In the genomic region with DNA sequence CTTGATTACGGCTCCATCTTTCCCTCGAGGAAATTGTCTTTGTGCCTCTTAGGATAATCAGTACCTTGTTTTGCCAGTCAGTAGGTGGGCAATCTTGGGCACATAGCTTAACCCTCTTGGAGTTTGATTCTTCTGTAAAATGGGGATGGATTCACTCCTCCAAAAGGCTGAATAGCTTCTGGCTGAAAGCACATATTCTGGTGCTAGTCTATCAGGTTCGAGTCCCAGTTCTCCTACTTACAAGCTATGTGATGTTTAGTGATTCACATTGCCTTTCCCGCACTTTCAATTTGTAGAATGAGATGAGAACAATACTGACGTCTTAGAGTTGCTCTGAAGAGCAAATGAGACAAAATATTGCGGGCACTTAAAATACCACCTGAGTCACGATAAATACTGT, we compare ENCODE assay signal across 1 cellular context.
TF ChIP-seq lines count a peak whose summit lies in the region.

No MANE protein-coding gene starts in this region.

TF ChIP-seq in IMR-90, 13 proteins besides CTCF, POLR2A, EP300 and RAD21 (continued from another document):
- TF ChIP-seq, protein P1, sequence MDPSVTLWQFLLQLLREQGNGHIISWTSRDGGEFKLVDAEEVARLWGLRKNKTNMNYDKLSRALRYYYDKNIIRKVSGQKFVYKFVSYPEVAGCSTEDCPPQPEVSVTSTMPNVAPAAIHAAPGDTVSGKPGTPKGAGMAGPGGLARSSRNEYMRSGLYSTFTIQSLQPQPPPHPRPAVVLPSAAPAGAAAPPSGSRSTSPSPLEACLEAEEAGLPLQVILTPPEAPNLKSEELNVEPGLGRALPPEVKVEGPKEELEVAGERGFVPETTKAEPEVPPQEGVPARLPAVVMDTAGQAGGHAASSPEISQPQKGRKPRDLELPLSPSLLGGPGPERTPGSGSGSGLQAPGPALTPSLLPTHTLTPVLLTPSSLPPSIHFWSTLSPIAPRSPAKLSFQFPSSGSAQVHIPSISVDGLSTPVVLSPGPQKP (IDR thresholded peaks at IDR 0.05; ENCODE audit: borderline replicate concordance, low read depth, low read length), result no peak
- TF ChIP-seq MXI1 (IDR thresholded peaks at IDR 0.05; ENCODE audit: borderline replicate concordance, low read depth, low read length) (no peak), MAFK (IDR thresholded peaks at IDR 0.05; ENCODE audit: low read depth, low read length) (no peak), BHLHE40 (IDR thresholded peaks at IDR 0.05; ENCODE audit: low read depth, low read length) (no peak)
- TF ChIP-seq, protein P2, sequence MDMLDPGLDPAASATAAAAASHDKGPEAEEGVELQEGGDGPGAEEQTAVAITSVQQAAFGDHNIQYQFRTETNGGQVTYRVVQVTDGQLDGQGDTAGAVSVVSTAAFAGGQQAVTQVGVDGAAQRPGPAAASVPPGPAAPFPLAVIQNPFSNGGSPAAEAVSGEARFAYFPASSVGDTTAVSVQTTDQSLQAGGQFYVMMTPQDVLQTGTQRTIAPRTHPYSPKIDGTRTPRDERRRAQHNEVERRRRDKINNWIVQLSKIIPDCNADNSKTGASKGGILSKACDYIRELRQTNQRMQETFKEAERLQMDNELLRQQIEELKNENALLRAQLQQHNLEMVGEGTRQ (IDR thresholded peaks at IDR 0.05; ENCODE audit: low read depth, low read length), result no peak
